8 cellular contexts compared by ENCODE assay signal in genomic region chr5:115460476-115460875, GRCh38.
DNase-seq lines count a peak whose midpoint lies in the region; ATAC-seq and TF ChIP-seq lines count a peak whose summit lies in the region.

No MANE protein-coding gene starts in this region.

- intact Hi-C loops in OCI-LY7 (cut with micrococcal nuclease; ENCODE audit: unreplicated experiment), result no loop called here

- no peaks in the 10 kb centered on the region for H3K9me2 ChIP-seq in OCI-LY7 (ENCODE audit: insufficient read depth, low read length)

- no peaks in the 10 kb centered on the region for H3K36me3 ChIP-seq in OCI-LY7 (ENCODE audit: insufficient read depth, low read length)

- no TSS peak for BruUV-seq in OCI-LY7 (replicated peaks; lab: Mats Ljungman, UMichigan)

- H3K4me3 ChIP-seq in OCI-LY7 (ENCODE audit: low read depth, low read length, poor library complexity, severe bottlenecking), result no peak overlapping the region

- DNase-seq in AG08396 (ENCODE audit: low spot score) (peak; percentile 36), amniotic stem cell (lab: John Stamatoyannopoulos, UW) (peak; percentile 66), pulmonary artery endothelial cell (ENCODE audit: low read depth, low spot score) (peak; percentile 59), OCI-LY7 (ENCODE audit: low spot score) (no peak), NCI-H524 (lab: John Stamatoyannopoulos, UW) (no peak)
- no peak for DNase-seq in activated naive CD4-positive, alpha-beta T cell treated with anti-CD3 and anti-CD28 coated beads, Interleukin-2, amount 50 U/mL, for 16 hours

- ATAC-seq in GM18909 (IDR thresholded peaks at IDR 0.05; ENCODE audit: poor library complexity, unreplicated experiment) (peak; percentile 67), HG03378 (IDR thresholded peaks at IDR 0.05; ENCODE audit: unreplicated experiment) (peak; percentile 76)

- CTCF ChIA-PET in OCI-LY7 (lab: Charles Lee; ENCODE audit: unreplicated experiment), result no interaction called here

- H3K4me1 ChIP-seq in OCI-LY7 (ENCODE audit: insufficient read depth, low read length, poor library complexity, severe bottlenecking), result no peaks in the 10 kb centered on the region

- H3K79me2 ChIP-seq in OCI-LY7 (ENCODE audit: insufficient read depth, low read depth, low read length), result no peaks in the 10 kb centered on the region

- H3K9me3 ChIP-seq in OCI-LY7 (ENCODE audit: low read length), result no peaks in the 10 kb centered on the region

- TF ChIP-seq CTCF in OCI-LY7 (conservative IDR thresholded peaks at IDR 0.05; ENCODE audit: low read length), result no peak

- POLR2A ChIA-PET in OCI-LY7 (lab: Charles Lee), result interaction anchor here (0.6 to 1.8 kb wide), 2 partner anchors 34 to 1350 kb away, joined by 3 to 4 read pairs; no protein-coding TSS in a partner anchor

- H4K20me1 ChIP-seq in OCI-LY7 (ENCODE audit: insufficient read depth, low read length), result no peaks in the 10 kb centered on the region

- no peak overlapping the region for H2AFZ ChIP-seq in OCI-LY7 (ENCODE audit: low read length)

- H3K27ac ChIP-seq in OCI-LY7 (ENCODE audit: low read depth, low read length, poor library complexity, severe bottlenecking), result no peak overlapping the region

- H3K4me2 ChIP-seq in OCI-LY7 (ENCODE audit: low read length), result no peak overlapping the region

Comparison
In these comparisons a context has a peak if more than half of its experiments do, and no peak if none do; other contexts are left out.
1. DNase-seq: peak in AG08396 (single experiment), amniotic stem cell (single experiment) and pulmonary artery endothelial cell (single experiment); none in OCI-LY7 (single experiment), NCI-H524 (0 of 2) and activated naive CD4-positive, alpha-beta T cell treated with anti-CD3 and anti-CD28 coated beads, Interleukin-2, amount 50 U/mL, for 16 hours (single experiment).